8 cellular contexts compared by ENCODE assay signal in genomic region chr19:39397360-39398296, GRCh38. TPM values are rescaled to one million over a fixed set of nuclear protein-coding genes. Genes with fewer than 3 reads are reported as not detected.
DNase-seq lines count a peak whose midpoint lies in the region; ATAC-seq, FAIRE-seq and TF ChIP-seq lines count a peak whose summit lies in the region.

No MANE protein-coding gene starts in this region.

- peaks cover 41% of the 10 kb centered on the region for H3F3A ChIP-seq in MM.1S (ENCODE audit: insufficient read depth, low read length)

- CTCF ChIA-PET in BJ (lab: Yijun Ruan, JAX): interaction anchor here (0.6 to 9.8 kb wide), 34 partner anchors 9 to 422 kb away, joined by 3 to 178 read pairs (median 4); partner anchors contain the start of genes EID2B, FBXO17, PLEKHG2 and RPS16

- H3K4me3 ChIP-seq in BJ (ENCODE audit: low read depth, low read length) (no peak overlapping the region), MM.1S (ENCODE audit: low read length) (no peak overlapping the region), osteoblast (ENCODE audit: insufficient read depth, low read length) (no peak overlapping the region), thoracic aorta (peak overlapping the region; percentile 42)

- POLR2A ChIA-PET in BJ (lab: Charles Lee): interaction anchor here (0.9 to 1.1 kb wide), 5 partner anchors 11 to 38 kb away, joined by 3 to 11 read pairs (median 3); partner anchors contain the start of gene RPS16

- FAIRE-seq in frontal cortex (lab: Jason Lieb, UNC): no peak

- H3K9me2 ChIP-seq in MM.1S (replicated peaks; ENCODE audit: insufficient read depth, low read length): no peaks in the 10 kb centered on the region

- no peaks in the 10 kb centered on the region for H4K20me1 ChIP-seq in MM.1S (ENCODE audit: insufficient read depth, low read length)
- H4K20me1 ChIP-seq in osteoblast (ENCODE audit: insufficient read depth, low read length): no peaks in the 10 kb centered on the region

- DNase-seq in BJ (ENCODE audit: low read depth): no peak
- peak; percentile 82 for DNase-seq in MM.1S
- peak; percentile 61 for DNase-seq in SK-N-DZ (ENCODE audit: low spot score)
- DNase-seq in activated naive CD4-positive, alpha-beta T cell treated with Interleukin-2 at 50 U/mL for 16 hours: peak; percentile 93
- DNase-seq in frontal cortex (ENCODE audit: low spot score in 2 of 2): peak; percentile 72 to 88
- peak; percentile 99 for DNase-seq in osteoblast (ENCODE audit: insufficient read length, low spot score, missing footprints)
- DNase-seq in thoracic aorta (ENCODE audit: low spot score): no peak

- ATAC-seq in GM19468 (IDR thresholded peaks at IDR 0.05; ENCODE audit: extremely low read depth, unreplicated experiment) (peak; percentile 30), thoracic aorta (ENCODE audit: insufficient number of reproducible peaks, low FRiP score, low read depth) (peak; percentile 31)

- H3K79me2 ChIP-seq in MM.1S (ENCODE audit: low read length): peaks cover 25% of the 10 kb centered on the region
- H3K79me2 ChIP-seq in osteoblast (ENCODE audit: insufficient read depth, low read length): peaks cover 13% of the 10 kb centered on the region

- peak overlapping the region; percentile 75 for H3K27ac ChIP-seq in MM.1S (ENCODE audit: low read length)
- peak overlapping the region; percentile 94 for H3K27ac ChIP-seq in osteoblast (ENCODE audit: low read depth, low read length)
- peak overlapping the region; percentile 83 to 92 for H3K27ac ChIP-seq in thoracic aorta

- H3K4me1 ChIP-seq in MM.1S (ENCODE audit: low read length): peaks cover 39% of the 10 kb centered on the region
- peaks cover 30% of the 10 kb centered on the region for H3K4me1 ChIP-seq in osteoblast (ENCODE audit: insufficient read depth, low read length)
- H3K4me1 ChIP-seq in thoracic aorta (ENCODE audit: control insufficient read depth in 1 of 2, low read depth in 2 of 2): peaks cover 13 to 41% of the 10 kb centered on the region in 2 donors

- H3K9ac ChIP-seq in MM.1S (ENCODE audit: low read length): peak overlapping the region; percentile 59

- peak; percentile 98 for TF ChIP-seq CTCF in BJ (IDR thresholded peaks at IDR 0.05; ENCODE audit: insufficient read depth, low read depth, low read length)
- TF ChIP-seq CTCF in MM.1S (IDR thresholded peaks at IDR 0.05; ENCODE audit: low read length): peak; percentile 95
- TF ChIP-seq CTCF in osteoblast (IDR thresholded peaks at IDR 0.05; ENCODE audit: extremely low read depth, low read depth, low read length): peak; percentile 93
- TF ChIP-seq CTCF in thoracic aorta (IDR thresholded peaks at IDR 0.05): peak; percentile 95

- H3K4me2 ChIP-seq in MM.1S (ENCODE audit: low read depth, low read length) (peak overlapping the region; percentile 48), osteoblast (ENCODE audit: insufficient read depth, low read length) (peak overlapping the region; percentile 30)

- H3K9me3 ChIP-seq in MM.1S (replicated peaks; ENCODE audit: insufficient read depth, low read length) (no peaks in the 10 kb centered on the region), osteoblast (ENCODE audit: low read depth, low read length) (no peaks in the 10 kb centered on the region), thoracic aorta (no peaks in the 10 kb centered on the region)

- H2AFZ ChIP-seq in MM.1S (ENCODE audit: low read length) (no peak overlapping the region), osteoblast (ENCODE audit: low read length) (peak overlapping the region; percentile 33)

- H3K36me3 ChIP-seq in BJ (ENCODE audit: control insufficient read depth, insufficient read depth, low read length) (peaks cover 11% of the 10 kb centered on the region), MM.1S (replicated peaks; ENCODE audit: insufficient read depth, low read length) (no peaks in the 10 kb centered on the region), osteoblast (ENCODE audit: insufficient read depth, low read length) (peaks cover 21% of the 10 kb centered on the region), thoracic aorta (peaks cover 16% of the 10 kb centered on the region)

- no peaks in the 10 kb centered on the region for H3K27me3 ChIP-seq in BJ (ENCODE audit: control insufficient read depth, insufficient read depth, low read length)
- no peaks in the 10 kb centered on the region for H3K27me3 ChIP-seq in MM.1S (replicated peaks; ENCODE audit: insufficient read depth, low read length)
- no peaks in the 10 kb centered on the region for H3K27me3 ChIP-seq in osteoblast (ENCODE audit: insufficient read depth, low read length)
- no peaks in the 10 kb centered on the region for H3K27me3 ChIP-seq in thoracic aorta (replicated peaks; ENCODE audit: insufficient read depth)

RNA-seq across cellular contexts. Expression of gene MED29, which starts 6.5 kb away (rescaled TPM):
- 28.5 and 36.6 TPM in 2 replicates for polyA plus RNA-seq in BJ (2011; rRNA removed)
- polyA minus RNA-seq in BJ (2011; rRNA and poly(A)+ RNA removed): 19.2 and 30.1 TPM in 2 replicates
- polyA plus RNA-seq in SK-N-DZ (2014; cell fraction: cytosol; rRNA removed): 22.6 and 23.4 TPM in 2 replicates
- 5.6 and 6.3 TPM in 2 replicates for polyA plus RNA-seq in SK-N-DZ (2014; cell fraction: nucleus; rRNA removed)
- 9.8 TPM for total RNA-seq in frontal cortex
- total RNA-seq in osteoblast: 19.9 and 23.0 TPM in 2 replicates
- total RNA-seq in thoracic aorta: 10 to 100 TPM; 29.3 to 86.1 TPM

RNA-seq across cellular contexts. Expression of gene PAF1, which starts 6.7 kb away (rescaled TPM):
- 50.2 and 51.8 TPM in 2 replicates for polyA plus RNA-seq in BJ (2011; rRNA removed)
- 30.1 and 41.0 TPM in 2 replicates for polyA minus RNA-seq in BJ (2011; rRNA and poly(A)+ RNA removed)
- polyA plus RNA-seq in SK-N-DZ (2014; cell fraction: cytosol; rRNA removed): 22.7 and 24.5 TPM in 2 replicates
- polyA plus RNA-seq in SK-N-DZ (2014; cell fraction: nucleus; rRNA removed): 20.1 and 24.0 TPM in 2 replicates
- total RNA-seq in frontal cortex (36.7 TPM), osteoblast (29.3 and 29.8 TPM in 2 replicates), thoracic aorta (10 to 100 TPM; 25.7 to 34.5 TPM)

RNA-seq across cellular contexts. Expression of gene ZFP36, which starts 9.0 kb away (rescaled TPM):
- polyA plus RNA-seq in BJ (2011; rRNA removed): 4.8 and 9.5 TPM in 2 replicates
- 5.1 and 11.0 TPM in 2 replicates for polyA minus RNA-seq in BJ (2011; rRNA and poly(A)+ RNA removed)
- polyA plus RNA-seq in SK-N-DZ (2014; cell fraction: cytosol; rRNA removed): 0.05 and 0.12 TPM in 2 replicates
- 0.25 and 3.2 TPM in 2 replicates for polyA plus RNA-seq in SK-N-DZ (2014; cell fraction: nucleus; rRNA removed)
- total RNA-seq in frontal cortex (0.41 TPM), osteoblast (6.2 and 6.5 TPM in 2 replicates), thoracic aorta (100 to 1,000 TPM; 315 to 699 TPM)

RNA-seq across cellular contexts. Expression of gene PLEKHG2, which starts 14.8 kb away (rescaled TPM):
- polyA plus RNA-seq in BJ (2011; rRNA removed): 12.5 and 20.6 TPM in 2 replicates
- 27.0 and 28.9 TPM in 2 replicates for polyA minus RNA-seq in BJ (2011; rRNA and poly(A)+ RNA removed)
- 6.1 and 6.7 TPM in 2 replicates for polyA plus RNA-seq in SK-N-DZ (2014; cell fraction: cytosol; rRNA removed)
- 45.7 and 55.9 TPM in 2 replicates for polyA plus RNA-seq in SK-N-DZ (2014; cell fraction: nucleus; rRNA removed)
- 17.5 TPM for total RNA-seq in frontal cortex
- 21.4 and 21.5 TPM in 2 replicates for total RNA-seq in osteoblast
- 100 to 1,000 TPM in 1 of 2 donors, 10 to 100 TPM in 1; 76.0 to 112 TPM for total RNA-seq in thoracic aorta

RNA-seq across cellular contexts. Expression of gene RPS16, which starts 38.1 kb away (rescaled TPM):
- polyA plus RNA-seq in BJ (2011; rRNA removed): 2,401 and 2,896 TPM in 2 replicates
- polyA minus RNA-seq in BJ (2011; rRNA and poly(A)+ RNA removed): 1,392 and 2,311 TPM in 2 replicates
- 33.7 and 54.4 TPM in 2 replicates for polyA plus RNA-seq in SK-N-DZ (2014; cell fraction: cytosol; rRNA removed)
- 34.5 and 39.1 TPM in 2 replicates for polyA plus RNA-seq in SK-N-DZ (2014; cell fraction: nucleus; rRNA removed)
- total RNA-seq in frontal cortex (59.1 TPM), osteoblast (44.9 and 56.0 TPM in 2 replicates), thoracic aorta (100 to 1,000 TPM; 716 to 775 TPM)

Comparison
In these comparisons a context has a peak if more than half of its experiments do, and no peak if none do; other contexts are left out.
1. DNase-seq: peak in MM.1S (single experiment), SK-N-DZ (single experiment), activated naive CD4-positive, alpha-beta T cell treated with Interleukin-2 at 50 U/mL for 16 hours (single experiment), frontal cortex (2 of 2) and osteoblast (single experiment); none in BJ (single experiment) and thoracic aorta (single experiment).
2. RNA of gene ZFP36, which starts 9.0 kb away (total RNA-seq): 315 to 699 TPM in thoracic aorta; 6.2 to 6.5 TPM in osteoblast and 0.41 TPM in frontal cortex (single experiment); every median in the first group is over 10 times any median in the second.
3. Peak in every context shown above with its lines, with median percentiles within 50 percentile points of each other: CTCF ChIP-seq and H3K27ac ChIP-seq.